In genomic region chr11:69470301-69470700, GRCh38 we compare ENCODE assay signal across 24 cellular contexts. TPM values are rescaled to one million over a fixed set of nuclear protein-coding genes. Genes with fewer than 3 reads are reported as not detected.
"Had no signal": no experiment of that assay in that cellular context is flagged by ENCODE, and none has a peak within 500 bp of the region (broad histone marks: within the 10 kb centered on the region; RNA-seq: fewer than 3 reads in every experiment).

No MANE protein-coding gene starts in this region.

- H3K4me3 ChIP-seq: cardiac muscle cell, coronary artery, neural progenitor cell, ovary, tibial artery had no signal

- H3K27me3 Mint-ChIP-seq: activated CD4-positive, alpha-beta memory T cell treated with anti-CD3 and anti-CD28 coated beads, Interleukin-2, amount 10 ng/mL, durations not matched to agents 7 days and 5 days; activated T-helper 17 cell treated with anti-CD3 and anti-CD28 coated beads, Interleukin-2, amount 50 U/mL, for 72 hours had no signal

- H3K27ac Mint-ChIP-seq: activated CD4-positive, alpha-beta memory T cell treated with anti-CD3 and anti-CD28 coated beads, Interleukin-2, amount 10 ng/mL, durations not matched to agents 7 days and 5 days; activated CD8-positive, alpha-beta memory T cell treated with anti-CD3 and anti-CD28 coated beads, Interleukin-2, amount 10 ng/mL, durations not matched to agents 7 days and 5 days; activated naive CD8-positive, alpha-beta T cell treated with anti-CD3 and anti-CD28 coated beads for 36 hours; activated T-helper 17 cell treated with anti-CD3 and anti-CD28 coated beads, Interleukin-2, amount 50 U/mL, for 72 hours; naive B cell had no signal

- H3K27ac ChIP-seq: cardiac muscle cell, coronary artery, ovary, tibial artery had no signal

- ATAC-seq: activated CD8-positive, alpha-beta memory T cell treated with anti-CD3 and anti-CD28 coated beads, Interleukin-2, amount 10 ng/mL, durations not matched to agents 7 days and 5 days; activated T-helper 17 cell treated with anti-CD3 and anti-CD28 coated beads, Interleukin-2, amount 50 U/mL, for 72 hours had no signal

- H3K4me1 Mint-ChIP-seq: activated CD4-positive, alpha-beta memory T cell treated with anti-CD3 and anti-CD28 coated beads, Interleukin-2, amount 10 ng/mL, durations not matched to agents 7 days and 5 days; activated CD8-positive, alpha-beta memory T cell treated with anti-CD3 and anti-CD28 coated beads, Interleukin-2, amount 10 ng/mL, durations not matched to agents 7 days and 5 days; activated naive CD8-positive, alpha-beta T cell treated with anti-CD3 and anti-CD28 coated beads for 36 hours; activated T-helper 17 cell treated with anti-CD3 and anti-CD28 coated beads, Interleukin-2, amount 50 U/mL, for 72 hours had no signal

- H3K9me3 Mint-ChIP-seq: activated CD4-positive, alpha-beta memory T cell treated with anti-CD3 and anti-CD28 coated beads, Interleukin-2, amount 10 ng/mL, durations not matched to agents 7 days and 5 days; activated T-helper 17 cell treated with anti-CD3 and anti-CD28 coated beads, Interleukin-2, amount 50 U/mL, for 72 hours had no signal

- H3K9ac ChIP-seq: neural progenitor cell had no signal

- H3K36me3 Mint-ChIP-seq: activated CD8-positive, alpha-beta memory T cell treated with anti-CD3 and anti-CD28 coated beads, Interleukin-2, amount 10 ng/mL, durations not matched to agents 7 days and 5 days; activated naive CD8-positive, alpha-beta T cell treated with anti-CD3 and anti-CD28 coated beads for 36 hours; naive B cell; neural progenitor cell had no signal

- DNase-seq: activated CD4-positive, alpha-beta memory T cell treated with anti-CD3 and anti-CD28 coated beads, Interleukin-2, amount 10 ng/mL, durations not matched to agents 7 days and 5 days; activated CD4-positive, alpha-beta T cell treated with anti-CD3 and anti-CD28 coated beads for 48 hours; activated CD4-positive, CD25-positive, alpha-beta regulatory T cell; activated CD8-positive, alpha-beta memory T cell treated with anti-CD3 and anti-CD28 coated beads, Interleukin-2, amount 10 ng/mL, durations not matched to agents 7 days and 5 days; activated naive CD4-positive, alpha-beta T cell; activated naive CD8-positive, alpha-beta T cell treated with anti-CD3 and anti-CD28 coated beads for 36 hours; amniotic stem cell; head of caudate nucleus; midbrain; naive B cell; ovary; stimulated activated CD4-positive, alpha-beta T cell treated with anti-CD3 and anti-CD28 coated beads, Interleukin-12 subunit alpha, Interleukin-12 subunit beta, amount 100 ng/mL, for 4 hours; stimulated activated CD4-positive, alpha-beta T cell treated with anti-CD3 and anti-CD28 coated beads, Interleukin-1b, Interleukin-23, amount 100 ng/mL, for 48 hours; stimulated activated naive CD4-positive, alpha-beta T cell treated with Interleukin-2 at 50 U/mL for 16 hours; T1000; tibial artery had no signal

- H3K9me3 ChIP-seq: tibial artery had no signal

- H3K4me1 ChIP-seq: tibial artery had no signal

- H3K4me3 Mint-ChIP-seq: activated CD4-positive, alpha-beta memory T cell treated with anti-CD3 and anti-CD28 coated beads, Interleukin-2, amount 10 ng/mL, durations not matched to agents 7 days and 5 days; activated CD8-positive, alpha-beta memory T cell treated with anti-CD3 and anti-CD28 coated beads, Interleukin-2, amount 10 ng/mL, durations not matched to agents 7 days and 5 days; activated naive CD8-positive, alpha-beta T cell treated with anti-CD3 and anti-CD28 coated beads for 36 hours; activated T-helper 17 cell treated with anti-CD3 and anti-CD28 coated beads, Interleukin-2, amount 50 U/mL, for 72 hours; naive B cell; neural progenitor cell had no signal

- H3K27me3 ChIP-seq: cardiac muscle cell, neural progenitor cell, ovary, tibial artery had no signal

- H3K36me3 ChIP-seq: cardiac muscle cell, neural progenitor cell, ovary, tibial artery had no signal

RNA-seq across cellular contexts. Expression of gene LINC01488, which starts 11.2 kb away (rescaled TPM):
- total RNA-seq: activated CD4-positive, alpha-beta memory T cell treated with anti-CD3 and anti-CD28 coated beads, Interleukin-2, amount 10 ng/mL, durations not matched to agents 7 days and 5 days; activated CD8-positive, alpha-beta memory T cell treated with anti-CD3 and anti-CD28 coated beads, Interleukin-2, amount 10 ng/mL, durations not matched to agents 7 days and 5 days; activated naive CD8-positive, alpha-beta T cell treated with anti-CD3 and anti-CD28 coated beads for 36 hours; activated T-helper 17 cell treated with anti-CD3 and anti-CD28 coated beads, Interleukin-2, amount 50 U/mL, for 72 hours; frontal cortex; ovary; pulmonary artery endothelial cell; subcutaneous adipose tissue; T-helper 1 cell treated with Interleukin-12 subunit alpha and Interleukin-12 subunit beta and Interleukin-4 antibody, amounts not matched to agents 30 ng/mL and 1 ng/mL, for 36 hours had no signal
- polyA plus RNA-seq: ovary had no signal
